1 cellular context compared by ENCODE assay signal in genomic region chr10:86263209-86263608, GRCh38.
TF ChIP-seq lines count a peak whose summit lies in the region.

No MANE protein-coding gene starts in this region.

TF ChIP-seq in H1, 55 proteins besides CTCF, POLR2A, EP300 and RAD21:
- no peak for TF ChIP-seq SIRT6 (IDR thresholded peaks at IDR 0.05; ENCODE audit: low read length)
- TF ChIP-seq ASH2L (IDR thresholded peaks at IDR 0.05; ENCODE audit: low read length): no peak
- no peak for TF ChIP-seq SP2 (IDR thresholded peaks at IDR 0.05; ENCODE audit: low read length)
- TF ChIP-seq E2F6 (IDR thresholded peaks at IDR 0.05): peak; percentile 25; the same call in 1 of the 2 replicates
- no peak for TF ChIP-seq JUN (IDR thresholded peaks at IDR 0.05; ENCODE audit: low read depth, low read length)
- TF ChIP-seq EGR1 (IDR thresholded peaks at IDR 0.05; ENCODE audit: borderline replicate concordance, low read depth, low read length): no peak
